Comparison of ENCODE assay signal across 1 cellular context in genomic region chr11:64799256-64799924, GRCh38.
TF ChIP-seq lines count a peak whose summit lies in the region.

No MANE protein-coding gene starts in this region.

TF ChIP-seq in HCT116, 20 proteins besides CTCF, POLR2A, EP300 and RAD21 (continued from another document):
- TF ChIP-seq EZH2 (IDR thresholded peaks at IDR 0.05): no peak
- TF ChIP-seq SRF (IDR thresholded peaks at IDR 0.05; ENCODE audit: low read depth): no peak
- no peak for TF ChIP-seq ZBTB33 (IDR thresholded peaks at IDR 0.05; ENCODE audit: extremely low read depth, insufficient replicate concordance, low read length)
- TF ChIP-seq YY1 (IDR thresholded peaks at IDR 0.05; ENCODE audit: extremely low read depth, insufficient replicate concordance, low read depth, low read length): no peak
- no peak for TF ChIP-seq ZFX (IDR thresholded peaks at IDR 0.05)
- no peak for TF ChIP-seq FOSL1 (IDR thresholded peaks at IDR 0.05; ENCODE audit: low read depth)
TF ChIP-seq in HCT116: peak in this region for 0.
